In the genomic region with DNA sequence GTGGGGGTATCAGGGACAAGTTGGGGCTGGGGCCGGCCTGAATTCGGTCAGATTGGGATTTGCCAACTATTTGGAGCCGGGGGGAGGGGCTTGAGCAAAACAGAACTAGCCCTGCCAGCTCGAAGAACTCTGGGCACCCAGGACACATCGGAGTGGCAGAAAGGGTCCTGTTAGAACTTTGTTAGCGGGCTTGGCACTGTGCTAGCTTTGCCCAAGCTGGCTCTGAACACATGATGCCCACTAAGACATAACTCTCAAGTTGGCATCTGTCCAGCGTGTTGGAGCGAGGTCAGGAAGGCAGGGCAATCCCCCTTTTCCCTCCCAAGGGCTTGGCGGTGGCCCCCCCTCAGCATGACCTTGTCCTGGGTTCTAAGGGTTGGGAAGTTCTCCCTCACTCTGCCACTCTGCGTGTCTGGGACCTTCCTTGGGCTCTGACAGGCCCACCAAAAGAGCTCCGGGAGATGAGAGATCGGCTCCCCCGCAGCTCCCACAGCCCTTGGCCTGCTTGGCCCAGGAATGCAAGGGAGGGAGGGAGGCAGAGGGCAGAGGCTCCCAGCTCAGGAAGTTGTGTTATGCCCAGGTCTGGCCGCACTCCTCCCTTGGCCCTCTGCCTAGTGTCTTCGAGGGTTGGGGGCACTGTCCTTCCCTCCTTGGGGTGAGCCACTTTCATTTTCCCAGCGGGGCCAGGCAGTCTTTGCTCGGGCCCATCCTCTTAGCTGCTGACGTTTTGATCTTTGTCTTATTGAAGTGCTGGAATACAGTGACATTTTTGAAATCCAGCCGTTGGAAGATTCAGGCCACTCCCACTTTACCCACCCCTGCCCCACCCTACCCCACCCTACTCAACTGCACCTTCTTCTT, we compare ENCODE assay signal across 8 cellular contexts. TPM values are rescaled to one million over a fixed set of nuclear protein-coding genes. Genes with fewer than 3 reads are reported as not detected.
DNase-seq lines count a peak whose midpoint lies in the region; ATAC-seq and TF ChIP-seq lines count a peak whose summit lies in the region.

No MANE protein-coding gene starts in this region.

- H3K4me1 ChIP-seq in ectodermal cell (ENCODE audit: control insufficient read depth, insufficient read depth, low read length) (peaks cover 30% of the 10 kb centered on the region), tibial artery (peaks cover 9 to 53% (median 39%) of the 10 kb centered on the region in 4 donors)

- no peaks in the 10 kb centered on the region for H3K9me3 Mint-ChIP-seq in activated CD8-positive, alpha-beta memory T cell treated with anti-CD3 and anti-CD28 coated beads, Interleukin-2, amount 10 ng/mL, durations not matched to agents 7 days and 5 days (ENCODE audit: low read depth)

- H3K27me3 Mint-ChIP-seq in activated CD8-positive, alpha-beta memory T cell treated with anti-CD3 and anti-CD28 coated beads, Interleukin-2, amount 10 ng/mL, durations not matched to agents 7 days and 5 days, result peaks cover 34% of the 10 kb centered on the region

- no peaks in the 10 kb centered on the region for H3K36me3 ChIP-seq in ectodermal cell (ENCODE audit: control insufficient read depth, insufficient read depth, low read length)
- peaks cover 0 to 12% (median 0%) of the 10 kb centered on the region in 3 donors for H3K36me3 ChIP-seq in tibial artery

- peak overlapping the region; percentile 63 for H3K27ac Mint-ChIP-seq in activated CD8-positive, alpha-beta memory T cell treated with anti-CD3 and anti-CD28 coated beads, Interleukin-2, amount 10 ng/mL, durations not matched to agents 7 days and 5 days

- ATAC-seq in activated CD8-positive, alpha-beta memory T cell treated with anti-CD3 and anti-CD28 coated beads, Interleukin-2, amount 10 ng/mL, durations not matched to agents 7 days and 5 days, result no peak
- ATAC-seq in HG03045 (IDR thresholded peaks at IDR 0.05; ENCODE audit: unreplicated experiment), result no peak

- H3K36me3 Mint-ChIP-seq in activated CD8-positive, alpha-beta memory T cell treated with anti-CD3 and anti-CD28 coated beads, Interleukin-2, amount 10 ng/mL, durations not matched to agents 7 days and 5 days, result no peaks in the 10 kb centered on the region

- CTCF ChIA-PET in activated CD8-positive, alpha-beta memory T cell treated with anti-CD3 and anti-CD28 coated beads, Interleukin-2, amount 10 ng/mL, durations not matched to agents 7 days and 5 days (lab: Charles Lee), result interaction anchor here (0.5 to 25.5 kb wide), 5 partner anchors 12 to 110 kb away, joined by 3 to 979 read pairs (median 7); a partner anchor contains a TSS

- H3K9me3 ChIP-seq in ectodermal cell (ENCODE audit: control insufficient read depth, low read length) (no peaks in the 10 kb centered on the region), tibial artery (no peaks in the 10 kb centered on the region)

- TF ChIP-seq CTCF in tibial artery (IDR thresholded peaks at IDR 0.05), result no peak

- 21 to 23% methylated on average over 19 of the region's 19 CpGs for WGBS in ectodermal cell, 2 experiments

- intact Hi-C loops in tibial artery (cut with DNase I; ENCODE audit: low total_unique reads), result no loop called here

- H3K4me3 ChIP-seq in ectodermal cell (ENCODE audit: insufficient read depth, low read depth, low read length) (peak overlapping the region; percentile 48), tibial artery (peak overlapping the region; percentile 78 to 100)

- peak overlapping the region; percentile 83 for H3K4me3 Mint-ChIP-seq in activated CD8-positive, alpha-beta memory T cell treated with anti-CD3 and anti-CD28 coated beads, Interleukin-2, amount 10 ng/mL, durations not matched to agents 7 days and 5 days

- H3K27ac ChIP-seq in ectodermal cell (ENCODE audit: insufficient read depth, low read depth, low read length, poor library complexity, severe bottlenecking), result no peak overlapping the region
- H3K27ac ChIP-seq in tibial artery, result peak overlapping the region; percentile 92 to 99

- H3K4me1 Mint-ChIP-seq in activated CD8-positive, alpha-beta memory T cell treated with anti-CD3 and anti-CD28 coated beads, Interleukin-2, amount 10 ng/mL, durations not matched to agents 7 days and 5 days, result peaks cover 37% of the 10 kb centered on the region

- DNase-seq in activated CD8-positive, alpha-beta memory T cell treated with anti-CD3 and anti-CD28 coated beads, Interleukin-2, amount 10 ng/mL, durations not matched to agents 7 days and 5 days, result no peak
- no peak for DNase-seq in activated CD8-positive, alpha-beta memory T cell treated with anti-CD3 and anti-CD28 coated beads for 24 hours
- peak; percentile 28 for DNase-seq in SHP77 treated with DMSO at 0.1 percent for 48 hours (lab: John Stamatoyannopoulos, UW)
- DNase-seq in medulla oblongata (ENCODE audit: extremely low spot score), result peak; percentile 78
- DNase-seq in tibial artery, result peak; percentile 76 to 87
- DNase-seq in stimulated activated CD4-positive, alpha-beta T cell treated with anti-CD3 and anti-CD28 coated beads, Interleukin-12 subunit alpha, Interleukin-12 subunit beta, amount 100 ng/mL, for 4 hours, result no peak

- peaks cover 12% of the 10 kb centered on the region for H3K27me3 ChIP-seq in ectodermal cell (ENCODE audit: control insufficient read depth, insufficient read depth, low read length, poor library complexity, severe bottlenecking)
- H3K27me3 ChIP-seq in tibial artery, result no peaks in the 10 kb centered on the region

RNA-seq across cellular contexts. Expression of a gene that starts 1.2 kb away (rescaled TPM):
- 10 to 100 TPM; 37.3 to 41.9 TPM for total RNA-seq in activated CD8-positive, alpha-beta memory T cell treated with anti-CD3 and anti-CD28 coated beads, Interleukin-2, amount 10 ng/mL, durations not matched to agents 7 days and 5 days
- polyA plus RNA-seq in ectodermal cell (2013, experiment 1 of 4), result 35.3 TPM
- 35.9 TPM for polyA plus RNA-seq in ectodermal cell (2013, experiment 2 of 4)
- 25.6 TPM for polyA plus RNA-seq in ectodermal cell (2013, experiment 3 of 4)
- 30.8 TPM for polyA plus RNA-seq in ectodermal cell (2013, experiment 4 of 4)

RNA-seq across cellular contexts. Expression of a gene that starts 33.5 kb away (rescaled TPM):
- under 1 TPM; 0.06 to 0.56 TPM for total RNA-seq in activated CD8-positive, alpha-beta memory T cell treated with anti-CD3 and anti-CD28 coated beads, Interleukin-2, amount 10 ng/mL, durations not matched to agents 7 days and 5 days
- polyA plus RNA-seq in ectodermal cell (2013, experiment 1 of 4), result 85.4 TPM
- 98.5 TPM for polyA plus RNA-seq in ectodermal cell (2013, experiment 2 of 4)
- polyA plus RNA-seq in ectodermal cell (2013, experiment 3 of 4), result 84.4 TPM
- 88.8 TPM for polyA plus RNA-seq in ectodermal cell (2013, experiment 4 of 4)

RNA-seq across cellular contexts. Expression of a gene that starts 37.6 kb away (rescaled TPM):
- 10 to 100 TPM; 14.5 to 30.6 TPM for total RNA-seq in activated CD8-positive, alpha-beta memory T cell treated with anti-CD3 and anti-CD28 coated beads, Interleukin-2, amount 10 ng/mL, durations not matched to agents 7 days and 5 days
- polyA plus RNA-seq in ectodermal cell (2013, experiment 1 of 4), result 2.6 TPM
- 2.7 TPM for polyA plus RNA-seq in ectodermal cell (2013, experiment 2 of 4)
- polyA plus RNA-seq in ectodermal cell (2013, experiment 3 of 4), result 2.5 TPM
- polyA plus RNA-seq in ectodermal cell (2013, experiment 4 of 4), result 3.3 TPM

RNA-seq across cellular contexts. Expression of a gene that starts 54.8 kb away (rescaled TPM):
- total RNA-seq in activated CD8-positive, alpha-beta memory T cell treated with anti-CD3 and anti-CD28 coated beads, Interleukin-2, amount 10 ng/mL, durations not matched to agents 7 days and 5 days, result not detected
- 7.1 TPM for polyA plus RNA-seq in ectodermal cell (2013, experiment 1 of 4)
- polyA plus RNA-seq in ectodermal cell (2013, experiment 2 of 4), result 7.4 TPM
- polyA plus RNA-seq in ectodermal cell (2013, experiment 3 of 4), result 7.5 TPM
- 6.5 TPM for polyA plus RNA-seq in ectodermal cell (2013, experiment 4 of 4)

Comparison
In these comparisons a context has a peak if more than half of its experiments do, and no peak if none do; other contexts are left out.
1. DNase-seq: peak in SHP77 treated with DMSO at 0.1 percent for 48 hours (single experiment), medulla oblongata (single experiment) and tibial artery (2 of 2); none in activated CD8-positive, alpha-beta memory T cell treated with anti-CD3 and anti-CD28 coated beads, Interleukin-2, amount 10 ng/mL, durations not matched to agents 7 days and 5 days (single experiment), activated CD8-positive, alpha-beta memory T cell treated with anti-CD3 and anti-CD28 coated beads for 24 hours (single experiment) and stimulated activated CD4-positive, alpha-beta T cell treated with anti-CD3 and anti-CD28 coated beads, Interleukin-12 subunit alpha, Interleukin-12 subunit beta, amount 100 ng/mL, for 4 hours (single experiment).